Comparison of ENCODE assay signal across 11 cellular contexts in genomic region chr1:203671808-203672207, GRCh38. TPM values are rescaled to one million over a fixed set of nuclear protein-coding genes. Genes with fewer than 3 reads are reported as not detected.
A peak's percentile ranks its signal among the peaks of the same experiment; 100 is the strongest.
DNase-seq lines count a peak whose midpoint lies in the region; ATAC-seq, FAIRE-seq and TF ChIP-seq lines count a peak whose summit lies in the region.
"Had no signal": no experiment of that assay in that cellular context is flagged by ENCODE, and none has a peak within 500 bp of the region (broad histone marks: within the 10 kb centered on the region; RNA-seq: fewer than 3 reads in every experiment).

No MANE protein-coding gene starts in this region.

- no peak for TF ChIP-seq RAD21 in HepG2 (CRISPR knock-in tag; IDR thresholded peaks at IDR 0.05)

- TF ChIP-seq EP300 in HepG2 (IDR thresholded peaks at IDR 0.05; ENCODE audit: low read depth in 2 of 2, low read length in 2 of 2), result no peak
- TF ChIP-seq EP300 in HepG2 (CRISPR knock-in tag; IDR thresholded peaks at IDR 0.05; ENCODE audit: borderline replicate concordance), result no peak

- no peaks in the 10 kb centered on the region for H3K27me3 ChIP-seq in CD8-positive, alpha-beta memory T cell (ENCODE audit: insufficient read depth, low read length, poor library complexity, severe bottlenecking)
- H3K27me3 ChIP-seq in layer of hippocampus (ENCODE audit: control insufficient read depth, insufficient read depth, low read length), result no peaks in the 10 kb centered on the region
- H3K27me3 ChIP-seq in skeletal muscle satellite cell (ENCODE audit: control insufficient read depth, insufficient read depth, low read length), result no peaks in the 10 kb centered on the region
- peaks cover 1 to 14% of the 10 kb centered on the region in 2 experiments; a peak in 3 of 5 replicates for H3K27me3 ChIP-seq in HepG2 (ENCODE audit: control insufficient read depth in 1 of 2, insufficient read depth in 2 of 2, low read length in 2 of 2)

- H3K36me3 Mint-ChIP-seq in CD8-positive, alpha-beta memory T cell, result peaks cover 0 to 27% (median 13%) of the 10 kb centered on the region in 3 donors
- peaks cover 62% of the 10 kb centered on the region for H3K36me3 Mint-ChIP-seq in activated T-helper 17 cell treated with anti-CD3 and anti-CD28 coated beads, Interleukin-2, amount 50 U/mL, for 72 hours (ENCODE audit: low read depth)
- H3K36me3 Mint-ChIP-seq in progenitor cell of endocrine pancreas (ENCODE audit: insufficient read depth), result peaks cover 1% of the 10 kb centered on the region

- H3K9ac ChIP-seq in skeletal muscle satellite cell (ENCODE audit: low read depth, low read length) (peak overlapping the region; percentile 77), HepG2 (ENCODE audit: insufficient read depth, low read depth, low read length) (no peak overlapping the region)

- H3K27ac Mint-ChIP-seq in CD8-positive, alpha-beta memory T cell, result peak overlapping the region; percentile 31 to 99 (median 97)
- peak overlapping the region; percentile 99 for H3K27ac Mint-ChIP-seq in activated T-helper 17 cell treated with anti-CD3 and anti-CD28 coated beads, Interleukin-2, amount 50 U/mL, for 72 hours
- H3K27ac Mint-ChIP-seq in progenitor cell of endocrine pancreas, result no peak overlapping the region

- TF ChIP-seq POLR2A in HepG2 (IDR thresholded peaks at IDR 0.05; ENCODE audit: insufficient read depth in 1 of 2, low read depth in 2 of 2, low read length in 2 of 2), result no peak

- CTCF ChIA-PET in CD8-positive, alpha-beta memory T cell (lab: Charles Lee), result interaction anchor here (1.3 to 4.2 kb wide), 6 partner anchors 11 to 55 kb away, joined by 3 to 56 read pairs (median 14); partner anchors contain the start of gene ATP2B4
- CTCF ChIA-PET in HepG2 (lab: Yijun Ruan, JAX; ENCODE audit: low intra/inter-chr PET ratio, low total read pairs), result no interaction called here

- no peaks in the 10 kb centered on the region for H3K36me3 ChIP-seq in CD8-positive, alpha-beta memory T cell (ENCODE audit: insufficient read depth, low read length)
- H3K36me3 ChIP-seq in skeletal muscle satellite cell (ENCODE audit: insufficient read depth, low read length) (peaks cover 4% of the 10 kb centered on the region), HepG2 (replicated peaks in 1 of 2; ENCODE audit: control insufficient read depth in 1 of 2, insufficient read depth in 2 of 2, low read length in 2 of 2) (no peaks in the 10 kb centered on the region)

- H3K9me3 Mint-ChIP-seq in CD8-positive, alpha-beta memory T cell, result no peaks in the 10 kb centered on the region
- H3K9me3 Mint-ChIP-seq in activated T-helper 17 cell treated with anti-CD3 and anti-CD28 coated beads, Interleukin-2, amount 50 U/mL, for 72 hours, result no peaks in the 10 kb centered on the region
- no peaks in the 10 kb centered on the region for H3K9me3 Mint-ChIP-seq in progenitor cell of endocrine pancreas (ENCODE audit: low read depth)

- TF ChIP-seq CTCF in HepG2 (CRISPR knock-in tag; IDR thresholded peaks at IDR 0.05) (no peak), progenitor cell of endocrine pancreas (IDR thresholded peaks at IDR 0.05; ENCODE audit: unreplicated experiment) (no peak)

- POLR2A ChIA-PET in CD8-positive, alpha-beta memory T cell (lab: Charles Lee), result interaction anchor here (1.2 to 1.6 kb wide), 3 partner anchors 18 to 46 kb away, joined by 3 to 8 read pairs (median 6); partner anchors contain the start of gene ATP2B4
- POLR2A ChIA-PET in HepG2 (lab: Yijun Ruan, JAX), result no interaction called here

- in situ Hi-C loops in HepG2 (cut with HindIII; ENCODE audit: extremely low pct_ligation_motif_present, low pct_unique_long_range_greater_than_20kb), result no loop called here

- no peaks in the 10 kb centered on the region for H3K27me3 Mint-ChIP-seq in CD8-positive, alpha-beta memory T cell
- H3K27me3 Mint-ChIP-seq in activated T-helper 17 cell treated with anti-CD3 and anti-CD28 coated beads, Interleukin-2, amount 50 U/mL, for 72 hours, result no peaks in the 10 kb centered on the region
- H3K27me3 Mint-ChIP-seq in progenitor cell of endocrine pancreas, result no peaks in the 10 kb centered on the region

- H3K27ac ChIP-seq in CD8-positive, alpha-beta memory T cell (ENCODE audit: low read depth, low read length), result no peak overlapping the region
- peak overlapping the region; percentile 66 for H3K27ac ChIP-seq in layer of hippocampus (ENCODE audit: low read depth, low read length)
- no peak overlapping the region for H3K27ac ChIP-seq in HepG2 (ENCODE audit: extremely low read length, insufficient read depth, low read length)

- peaks cover 79 to 99% (median 91%) of the 10 kb centered on the region in 3 donors for H3K4me1 Mint-ChIP-seq in CD8-positive, alpha-beta memory T cell
- peaks cover 70% of the 10 kb centered on the region for H3K4me1 Mint-ChIP-seq in activated T-helper 17 cell treated with anti-CD3 and anti-CD28 coated beads, Interleukin-2, amount 50 U/mL, for 72 hours
- H3K4me1 Mint-ChIP-seq in progenitor cell of endocrine pancreas (ENCODE audit: low read depth), result peaks cover 48% of the 10 kb centered on the region

- peak overlapping the region in 4 of 7 donors; percentile 8 to 78 (median 32) for H3K4me3 Mint-ChIP-seq in CD8-positive, alpha-beta memory T cell
- H3K4me3 Mint-ChIP-seq in activated T-helper 17 cell treated with anti-CD3 and anti-CD28 coated beads, Interleukin-2, amount 50 U/mL, for 72 hours, result peak overlapping the region; percentile 88
- no peak overlapping the region for H3K4me3 Mint-ChIP-seq in progenitor cell of endocrine pancreas (ENCODE audit: low read depth)

- no peak for DNase-seq in CD8-positive, alpha-beta memory T cell
- DNase-seq in HepG2 (ENCODE audit: low spot score), result no peak
- no peak for DNase-seq in progenitor cell of endocrine pancreas (ENCODE audit: low spot score, unreplicated experiment)
- DNase-seq: NCI-H2171, RPMI8226 had no signal

- no peaks in the 10 kb centered on the region for H3K9me3 ChIP-seq in CD8-positive, alpha-beta memory T cell (ENCODE audit: low read length)
- H3K9me3 ChIP-seq in skeletal muscle satellite cell (replicated peaks; ENCODE audit: low read length) (no peaks in the 10 kb centered on the region), HepG2 (ENCODE audit: low read length) (no peaks in the 10 kb centered on the region)

- H3K4me3 ChIP-seq in CD8-positive, alpha-beta memory T cell (ENCODE audit: low read length), result no peak overlapping the region
- H3K4me3 ChIP-seq in skeletal muscle satellite cell (ENCODE audit: low read length) (no peak overlapping the region), HepG2 (replicated peaks in 1 of 3; ENCODE audit: insufficient read depth in 1 of 3, low read depth in 2 of 3, low read length in 3 of 3) (no peak overlapping the region)
- H3K4me3 ChIP-seq: K562 had no signal

- intact Hi-C loops in HepG2 (cut with micrococcal nuclease; ENCODE audit: unreplicated experiment), result no loop called here

- no peak for ATAC-seq in activated T-helper 17 cell treated with anti-CD3 and anti-CD28 coated beads, Interleukin-2, amount 50 U/mL, for 72 hours (replicated peaks)
- ATAC-seq in HepG2 (no peak), HG03521 (IDR thresholded peaks at IDR 0.05; ENCODE audit: unreplicated experiment) (no peak), GM18870 (IDR thresholded peaks at IDR 0.05; ENCODE audit: unreplicated experiment) (no peak)
- ATAC-seq: K562 had no signal

- peaks cover 52% of the 10 kb centered on the region for H3K4me1 ChIP-seq in CD8-positive, alpha-beta memory T cell (ENCODE audit: insufficient read depth, low read length)
- H3K4me1 ChIP-seq in skeletal muscle satellite cell (ENCODE audit: control insufficient read depth, insufficient read depth, low read length) (peaks cover 55% of the 10 kb centered on the region), HepG2 (ENCODE audit: insufficient read depth, low read length) (no peaks in the 10 kb centered on the region)

- H3K4me2 ChIP-seq in skeletal muscle satellite cell (ENCODE audit: low read length), result no peak overlapping the region
- H3K4me2 ChIP-seq in HepG2 (ENCODE audit: low read depth, low read length), result no peak overlapping the region

- 22% methylated on average over 6 of the region's 6 CpGs for WGBS in HepG2 (ENCODE audit: low lambda C conversion rate)

- H4K20me1 ChIP-seq in HepG2 (ENCODE audit: insufficient read depth, low read length), result no peaks in the 10 kb centered on the region

- no peak for FAIRE-seq in HepG2 (lab: Jason Lieb, UNC)
- FAIRE-seq: K562 had no signal

- no peaks in the 10 kb centered on the region for H3K79me2 ChIP-seq in HepG2 (ENCODE audit: insufficient read depth, low read length)

- no TSS peak for BruUV-seq in HepG2 (replicated peaks; lab: Mats Ljungman, UMichigan)

- H2AFZ ChIP-seq in HepG2 (ENCODE audit: low read length), result no peak overlapping the region

RNA-seq across cellular contexts. Expression of gene ATP2B4, which starts 45.2 kb away (rescaled TPM):
- total RNA-seq in CD8-positive, alpha-beta memory T cell, result 10 to 100 TPM; 26.8 to 28.9 TPM
- 37.7 TPM for polyA plus RNA-seq in CD8-positive, alpha-beta memory T cell
- 100 to 1,000 TPM; 101 TPM for total RNA-seq in activated T-helper 17 cell treated with anti-CD3 and anti-CD28 coated beads, Interleukin-2, amount 50 U/mL, for 72 hours
- total RNA-seq in skeletal muscle satellite cell (2012; rRNA removed), result 205 and 257 TPM in 2 replicates
- 6.2 and 12.4 TPM in 2 replicates for total RNA-seq in HepG2 (2016; rRNA removed; fragmentation: Illumina TruSeq; extraction: Trizol)
- total RNA-seq in HepG2 (2016; cell fraction: cytosol; rRNA removed; fragmentation: Illumina TruSeq; extraction: Trizol; ENCODE audit: low read depth), result 1.7 TPM in 2 replicates
- total RNA-seq in HepG2 (2016; cell fraction: insoluble cytoplasmic fraction; rRNA removed; fragmentation: Illumina TruSeq; extraction: Trizol), result 6.9 and 11.1 TPM in 2 replicates
- total RNA-seq in HepG2 (2016; cell fraction: membrane; rRNA removed; fragmentation: Illumina TruSeq; extraction: Trizol), result 3.0 and 3.9 TPM in 2 replicates
- total RNA-seq in HepG2 (2016; cell fraction: nucleus; rRNA removed; fragmentation: Illumina TruSeq; extraction: Trizol), result 19.3 and 20.7 TPM in 2 replicates
- 9.0 and 9.9 TPM in 2 replicates for polyA plus RNA-seq in HepG2 (2011; rRNA removed)
- polyA plus RNA-seq in HepG2 (2011; cell fraction: cytosol; rRNA removed), result 5.2 and 7.5 TPM in 2 replicates
- 12.2 and 12.9 TPM in 2 replicates for polyA plus RNA-seq in HepG2 (2011; cell fraction: nucleus; rRNA removed)
- 6.8 and 9.0 TPM in 2 replicates for polyA plus RNA-seq in HepG2 (2012)
- polyA plus RNA-seq in HepG2 (2016; cell fraction: cytosol; fragmentation: Illumina TruSeq; extraction: Trizol; ENCODE audit: low read depth), result 0.69 and 0.76 TPM in 2 replicates
- polyA plus RNA-seq in HepG2 (2016; cell fraction: insoluble cytoplasmic fraction; fragmentation: Illumina TruSeq; extraction: Trizol; ENCODE audit: low read depth), result 3.5 and 4.1 TPM in 2 replicates
- polyA plus RNA-seq in HepG2 (2016; cell fraction: membrane; fragmentation: Illumina TruSeq; extraction: Trizol; ENCODE audit: low read depth), result 1.8 and 2.0 TPM in 2 replicates
- 17.9 and 18.5 TPM in 2 replicates for polyA plus RNA-seq in HepG2 (2016; cell fraction: nucleus; fragmentation: Illumina TruSeq; extraction: Trizol; ENCODE audit: insufficient read depth, low read depth)
- polyA minus RNA-seq in HepG2 (2011; rRNA and poly(A)+ RNA removed; ENCODE audit: low replicate concordance), result 32.7 and 131 TPM in 2 replicates
- polyA minus RNA-seq in HepG2 (2011; cell fraction: cytosol; rRNA and poly(A)+ RNA removed), result 14.0 and 16.7 TPM in 2 replicates
- polyA minus RNA-seq in HepG2 (2011; cell fraction: nucleus; rRNA and poly(A)+ RNA removed), result 14.4 and 22.9 TPM in 2 replicates
- 39.2 and 40.8 TPM in 2 replicates for total RNA-seq in progenitor cell of endocrine pancreas
